ENCODE assay signal across 1 cellular context in genomic region chr10:114172241-114172640, GRCh38.
TF ChIP-seq lines count a peak whose summit lies in the region.

No MANE protein-coding gene starts in this region.

TF ChIP-seq in GM23338, 12 proteins besides CTCF, POLR2A, EP300 and RAD21 (continued from another document):
- TF ChIP-seq, protein P1, sequence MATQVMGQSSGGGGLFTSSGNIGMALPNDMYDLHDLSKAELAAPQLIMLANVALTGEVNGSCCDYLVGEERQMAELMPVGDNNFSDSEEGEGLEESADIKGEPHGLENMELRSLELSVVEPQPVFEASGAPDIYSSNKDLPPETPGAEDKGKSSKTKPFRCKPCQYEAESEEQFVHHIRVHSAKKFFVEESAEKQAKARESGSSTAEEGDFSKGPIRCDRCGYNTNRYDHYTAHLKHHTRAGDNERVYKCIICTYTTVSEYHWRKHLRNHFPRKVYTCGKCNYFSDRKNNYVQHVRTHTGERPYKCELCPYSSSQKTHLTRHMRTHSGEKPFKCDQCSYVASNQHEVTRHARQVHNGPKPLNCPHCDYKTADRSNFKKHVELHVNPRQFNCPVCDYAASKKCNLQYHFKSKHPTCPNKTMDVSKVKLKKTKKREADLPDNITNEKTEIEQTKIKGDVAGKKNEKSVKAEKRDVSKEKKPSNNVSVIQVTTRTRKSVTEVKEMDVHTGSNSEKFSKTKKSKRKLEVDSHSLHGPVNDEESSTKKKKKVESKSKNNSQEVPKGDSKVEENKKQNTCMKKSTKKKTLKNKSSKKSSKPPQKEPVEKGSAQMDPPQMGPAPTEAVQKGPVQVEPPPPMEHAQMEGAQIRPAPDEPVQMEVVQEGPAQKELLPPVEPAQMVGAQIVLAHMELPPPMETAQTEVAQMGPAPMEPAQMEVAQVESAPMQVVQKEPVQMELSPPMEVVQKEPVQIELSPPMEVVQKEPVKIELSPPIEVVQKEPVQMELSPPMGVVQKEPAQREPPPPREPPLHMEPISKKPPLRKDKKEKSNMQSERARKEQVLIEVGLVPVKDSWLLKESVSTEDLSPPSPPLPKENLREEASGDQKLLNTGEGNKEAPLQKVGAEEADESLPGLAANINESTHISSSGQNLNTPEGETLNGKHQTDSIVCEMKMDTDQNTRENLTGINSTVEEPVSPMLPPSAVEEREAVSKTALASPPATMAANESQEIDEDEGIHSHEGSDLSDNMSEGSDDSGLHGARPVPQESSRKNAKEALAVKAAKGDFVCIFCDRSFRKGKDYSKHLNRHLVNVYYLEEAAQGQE (IDR thresholded peaks at IDR 0.05; ENCODE audit: unreplicated experiment): no peak
- TF ChIP-seq, protein P2, sequence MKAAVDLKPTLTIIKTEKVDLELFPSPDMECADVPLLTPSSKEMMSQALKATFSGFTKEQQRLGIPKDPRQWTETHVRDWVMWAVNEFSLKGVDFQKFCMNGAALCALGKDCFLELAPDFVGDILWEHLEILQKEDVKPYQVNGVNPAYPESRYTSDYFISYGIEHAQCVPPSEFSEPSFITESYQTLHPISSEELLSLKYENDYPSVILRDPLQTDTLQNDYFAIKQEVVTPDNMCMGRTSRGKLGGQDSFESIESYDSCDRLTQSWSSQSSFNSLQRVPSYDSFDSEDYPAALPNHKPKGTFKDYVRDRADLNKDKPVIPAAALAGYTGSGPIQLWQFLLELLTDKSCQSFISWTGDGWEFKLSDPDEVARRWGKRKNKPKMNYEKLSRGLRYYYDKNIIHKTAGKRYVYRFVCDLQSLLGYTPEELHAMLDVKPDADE (IDR thresholded peaks at IDR 0.05): no peak
- no peak for TF ChIP-seq CREB1 (CRISPR knock-in tag; IDR thresholded peaks at IDR 0.05; ENCODE audit: low read depth)
- no peak for TF ChIP-seq NANOG (IDR thresholded peaks at IDR 0.05; ENCODE audit: borderline replicate concordance)
- no peak for TF ChIP-seq POLR2AphosphoS5 (IDR thresholded peaks at IDR 0.05; ENCODE audit: low read depth)
- TF ChIP-seq STAT1 (IDR thresholded peaks at IDR 0.05; ENCODE audit: unreplicated experiment): no peak
- TF ChIP-seq ZNF114 (CRISPR knock-in tag; IDR thresholded peaks at IDR 0.05): no peak
